16 cellular contexts compared by ENCODE assay signal in genomic region chr10:6170638-6171037, GRCh38. TPM values are rescaled to one million over a fixed set of nuclear protein-coding genes. Genes with fewer than 3 reads are reported as not detected.
DNase-seq lines count a peak whose midpoint lies in the region; ATAC-seq, FAIRE-seq and TF ChIP-seq lines count a peak whose summit lies in the region.
"Had no signal": no experiment of that assay in that cellular context is flagged by ENCODE, and none has a peak within 500 bp of the region (broad histone marks: within the 10 kb centered on the region; RNA-seq: fewer than 3 reads in every experiment).

No MANE protein-coding gene starts in this region.

- no peaks in the 10 kb centered on the region for H3K27me3 Mint-ChIP-seq in T-helper 17 cell
- H3K27me3 Mint-ChIP-seq: type B pancreatic cell had no signal

- TF ChIP-seq CTCF in cardiac muscle cell (IDR thresholded peaks at IDR 0.05; ENCODE audit: low read depth, low read length) (no peak), endothelial cell of umbilical vein (IDR thresholded peaks at IDR 0.05; ENCODE audit: extremely low read depth in 1 of 2, insufficient read depth in 1 of 2, low read depth in 1 of 2, low read length in 2 of 2) (no peak), smooth muscle cell (IDR thresholded peaks at IDR 0.05; ENCODE audit: borderline replicate concordance, insufficient read depth, poor library complexity, severe bottlenecking) (no peak), esophagus muscularis mucosa (IDR thresholded peaks at IDR 0.05) (no peak)

- no peaks in the 10 kb centered on the region for H3K9me3 ChIP-seq in cardiac muscle cell (ENCODE audit: low read depth)
- no peaks in the 10 kb centered on the region for H3K9me3 ChIP-seq in T-helper 17 cell (ENCODE audit: control insufficient read depth, low read length, poor library complexity, severe bottlenecking)
- no peaks in the 10 kb centered on the region for H3K9me3 ChIP-seq in endothelial cell of umbilical vein (replicated peaks; ENCODE audit: control insufficient read depth, insufficient read depth, low read length)
- H3K9me3 ChIP-seq in smooth muscle cell (replicated peaks; ENCODE audit: low read depth), result no peaks in the 10 kb centered on the region
- no peaks in the 10 kb centered on the region for H3K9me3 ChIP-seq in esophagus muscularis mucosa
- H3K9me3 ChIP-seq: adrenal gland, SJSA1 had no signal

- H3K4me1 Mint-ChIP-seq in T-helper 17 cell, result peaks cover 74% of the 10 kb centered on the region

- H3K36me3 Mint-ChIP-seq in T-helper 17 cell (ENCODE audit: low read depth), result peaks cover 2% of the 10 kb centered on the region

- H3F3A ChIP-seq in smooth muscle cell (ENCODE audit: low read depth), result peaks cover 14% of the 10 kb centered on the region

- no peaks in the 10 kb centered on the region for H3K27me3 ChIP-seq in cardiac muscle cell
- no peaks in the 10 kb centered on the region for H3K27me3 ChIP-seq in endothelial cell of umbilical vein (ENCODE audit: control insufficient read depth in 2 of 2, insufficient read depth in 2 of 2, low read length in 2 of 2)
- H3K27me3 ChIP-seq in smooth muscle cell (ENCODE audit: low read depth), result no peaks in the 10 kb centered on the region
- no peaks in the 10 kb centered on the region for H3K27me3 ChIP-seq in esophagus muscularis mucosa
- H3K27me3 ChIP-seq: adrenal gland, SJSA1 had no signal

- H3K36me3 ChIP-seq in cardiac muscle cell (no peaks in the 10 kb centered on the region), endothelial cell of umbilical vein (ENCODE audit: control insufficient read depth in 2 of 2, extremely low read depth in 1 of 2, insufficient read depth in 2 of 2, low read length in 2 of 2) (no peaks in the 10 kb centered on the region), smooth muscle cell (ENCODE audit: low read depth) (no peaks in the 10 kb centered on the region), esophagus muscularis mucosa (peaks cover 0 to 14% (median 7%) of the 10 kb centered on the region in 4 donors)

- H4K20me1 ChIP-seq in endothelial cell of umbilical vein (replicated peaks; ENCODE audit: control insufficient read depth, extremely low read depth, insufficient read depth, low read length) (no peaks in the 10 kb centered on the region), smooth muscle cell (ENCODE audit: low read depth) (peaks cover 33% of the 10 kb centered on the region)

- H3K4me1 ChIP-seq in cardiac muscle cell (ENCODE audit: low read depth), result peaks cover 25% of the 10 kb centered on the region
- peaks cover 37% of the 10 kb centered on the region for H3K4me1 ChIP-seq in endothelial cell of umbilical vein (ENCODE audit: control insufficient read depth, extremely low read depth, insufficient read depth, low read length)
- peaks cover 25% of the 10 kb centered on the region for H3K4me1 ChIP-seq in smooth muscle cell (ENCODE audit: low read depth)
- H3K4me1 ChIP-seq in esophagus muscularis mucosa, result peaks cover 64 to 99% (median 79%) of the 10 kb centered on the region in 4 donors

- peak; percentile 84 for FAIRE-seq in endothelial cell of umbilical vein (lab: Jason Lieb, UNC)
- FAIRE-seq: colon, TTC549 had no signal

- WGBS in smooth muscle cell (ENCODE audit: low lambda C conversion rate), result 41% methylated on average over 2 of the region's 2 CpGs
- WGBS in esophagus muscularis mucosa, result 53% methylated on average over 2 of the region's 2 CpGs

- H3K27ac Mint-ChIP-seq in T-helper 17 cell, result peak overlapping the region; percentile 97
- H3K27ac Mint-ChIP-seq: type B pancreatic cell had no signal

- no peak overlapping the region for H3K9ac ChIP-seq in endothelial cell of umbilical vein (replicated peaks; ENCODE audit: extremely low read depth, insufficient read depth, low read length)
- H3K9ac ChIP-seq in smooth muscle cell (ENCODE audit: low read depth), result no peak overlapping the region

- CTCF ChIA-PET in endothelial cell of umbilical vein (lab: Charles Lee), result interaction anchor here (0.7 to 2.3 kb wide), 3 partner anchors 32 to 231 kb away, joined by 3 to 21 read pairs (median 16); partner anchors contain the start of gene PFKFB3

- no peaks in the 10 kb centered on the region for H3K9me1 ChIP-seq in endothelial cell of umbilical vein (replicated peaks; ENCODE audit: control insufficient read depth, extremely low read depth, insufficient read depth, low read length)

- H3K27ac ChIP-seq in cardiac muscle cell (peak overlapping the region; percentile 34), endothelial cell of umbilical vein (ENCODE audit: insufficient read depth, low read depth, low read length) (peak overlapping the region; percentile 65), smooth muscle cell (ENCODE audit: low read depth) (peak overlapping the region; percentile 55), esophagus muscularis mucosa (replicated peaks in 1 of 4) (peak overlapping the region in 2 of 4 donors; percentile 31 to 40)
- H3K27ac ChIP-seq: SJSA1 had no signal

- H3K4me3 ChIP-seq in cardiac muscle cell (no peak overlapping the region), endothelial cell of umbilical vein (replicated peaks in 1 of 3; ENCODE audit: insufficient read depth in 1 of 3, low read depth in 1 of 3, low read length in 3 of 3) (no peak overlapping the region), smooth muscle cell (no peak overlapping the region), esophagus muscularis mucosa (no peak overlapping the region)
- H3K4me3 ChIP-seq: adrenal gland, SJSA1 had no signal

- H3K4me2 ChIP-seq in endothelial cell of umbilical vein (ENCODE audit: insufficient read depth, low read length) (peak overlapping the region; percentile 26), smooth muscle cell (peak overlapping the region; percentile 67)

- no TSS peak for BruUV-seq in endothelial cell of umbilical vein (replicated peaks; lab: Mats Ljungman, UMichigan)

- H2AFZ ChIP-seq in endothelial cell of umbilical vein (ENCODE audit: low read depth, low read length), result no peak overlapping the region
- no peak overlapping the region for H2AFZ ChIP-seq in smooth muscle cell (ENCODE audit: low read depth)

- POLR2A ChIA-PET in endothelial cell of umbilical vein (lab: Charles Lee), result interaction anchor here (0.6 to 2.3 kb wide), 3 partner anchors 12 to 32 kb away, joined by 3 to 16 read pairs (median 3); partner anchors contain the start of gene PFKFB3

- TF ChIP-seq EP300 in esophagus muscularis mucosa (IDR thresholded peaks at IDR 0.05), result no peak

- ATAC-seq in Right ventricle myocardium inferior, result no peak
- no peak for ATAC-seq in T-helper 17 cell
- no peak for ATAC-seq in GM19351 (IDR thresholded peaks at IDR 0.05; ENCODE audit: unreplicated experiment)

- TF ChIP-seq POLR2A in endothelial cell of umbilical vein (IDR thresholded peaks at IDR 0.05; ENCODE audit: low read depth, low read length) (peak; percentile 69), esophagus muscularis mucosa (IDR thresholded peaks at IDR 0.05; ENCODE audit: low read depth) (no peak)

- H3K79me2 ChIP-seq in endothelial cell of umbilical vein (ENCODE audit: control insufficient read depth, insufficient read depth, low read length), result peaks cover 72% of the 10 kb centered on the region
- H3K79me2 ChIP-seq in smooth muscle cell (ENCODE audit: low read depth), result peaks cover 94% of the 10 kb centered on the region

- intact Hi-C loops in Right ventricle myocardium inferior (cut with DNase I), result no loop called here
- intact Hi-C loops in endothelial cell of umbilical vein (cut with micrococcal nuclease), result loop anchor here (1.0 kb wide), 2 partner anchors 13 to 18 kb away; no protein-coding TSS in a partner anchor
- intact Hi-C loops in esophagus muscularis mucosa (cut with DNase I), result no loop called here

- dilution Hi-C loops in endothelial cell of umbilical vein (cut with MboI; ENCODE audit: extremely low pct_ligation_motif_present, low sequenced_read_pairs), result no loop called here

- DNase-seq in cardiac muscle cell (ENCODE audit: low read depth in 1 of 2, low spot score in 1 of 2) (no peak), Right ventricle myocardium inferior (ENCODE audit: missing footprints) (no peak), T-helper 17 cell (no peak), endothelial cell of umbilical vein (ENCODE audit: low read depth, low spot score) (peak; percentile 58), smooth muscle cell (lab: John Stamatoyannopoulos, UW; ENCODE audit: unreplicated experiment) (no peak), NCI-H345 treated with DMSO at 0.1 percent for 48 hours (lab: John Stamatoyannopoulos, UW; ENCODE audit: unreplicated experiment) (no peak), esophagus muscularis mucosa (ENCODE audit: extremely low spot score) (no peak)
- DNase-seq: adrenal gland; DND-41; NK-92 treated with Interleukin-12 subunit alpha and Interleukin-12 subunit beta, amount 100 ng/mL, for 24 hours; stimulated activated CD4-positive, alpha-beta T cell treated with anti-CD3 and anti-CD28 coated beads, Interleukin-15, amount 100 ng/mL, for 24 hours had no signal

- H3K4me3 Mint-ChIP-seq in T-helper 17 cell, result peak overlapping the region; percentile 12
- H3K4me3 Mint-ChIP-seq: type B pancreatic cell had no signal

TF ChIP-seq in endothelial cell of umbilical vein, 7 proteins besides CTCF, POLR2A, EP300 and RAD21 (continues in another document):
- TF ChIP-seq, protein P1, sequence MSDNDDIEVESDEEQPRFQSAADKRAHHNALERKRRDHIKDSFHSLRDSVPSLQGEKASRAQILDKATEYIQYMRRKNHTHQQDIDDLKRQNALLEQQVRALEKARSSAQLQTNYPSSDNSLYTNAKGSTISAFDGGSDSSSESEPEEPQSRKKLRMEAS (IDR thresholded peaks at IDR 0.05; ENCODE audit: insufficient read depth, insufficient read length), result no peak
- TF ChIP-seq POLR2AphosphoS5 (IDR thresholded peaks at IDR 0.05; ENCODE audit: insufficient read depth, low read depth, low read length) (peak; percentile 81), GATA2 (IDR thresholded peaks at IDR 0.05; ENCODE audit: insufficient read depth, insufficient read length, low read depth, low read length) (peak; percentile 51), EZH2 (IDR thresholded peaks at IDR 0.05; ENCODE audit: borderline replicate concordance, low read depth, low read length, severe bottlenecking) (no peak), FOS (IDR thresholded peaks at IDR 0.05; ENCODE audit: borderline replicate concordance, insufficient read depth, low read length) (peak; percentile 77)

RNA-seq across cellular contexts. Expression of gene PFKFB3, which starts 32.1 kb away (rescaled TPM):
- total RNA-seq in cardiac muscle cell (47.6 and 55.8 TPM in 2 replicates), Right ventricle myocardium inferior (28.1 TPM), T-helper 17 cell (100 to 1,000 TPM in 1 of 2 donors, 10 to 100 TPM in 1; 93.3 to 146 TPM), endothelial cell of umbilical vein (33.7 and 35.6 TPM in 2 replicates), smooth muscle cell (45.7 and 61.3 TPM in 2 replicates), esophagus muscularis mucosa (10 to 100 TPM; 22.4 to 49.1 (median 37.9) TPM)
- polyA plus RNA-seq in cardiac muscle cell (37.1 and 47.6 TPM in 2 replicates), endothelial cell of umbilical vein (15.8 and 17.2 TPM in 2 replicates), smooth muscle cell (68.3 and 73.4 TPM in 2 replicates)
- 18.2 and 20.0 TPM in 2 replicates for polyA plus RNA-seq in endothelial cell of umbilical vein (2011; cell fraction: cytosol; rRNA removed)
- polyA plus RNA-seq in endothelial cell of umbilical vein (2011; cell fraction: nucleus; rRNA removed), result 42.0 and 46.8 TPM in 2 replicates
- 44.1 and 44.3 TPM in 2 replicates for polyA plus RNA-seq in endothelial cell of umbilical vein (2012)
- polyA minus RNA-seq in endothelial cell of umbilical vein, result 17.7 and 20.3 TPM in 2 replicates
- 5.9 TPM for polyA minus RNA-seq in endothelial cell of umbilical vein (2011; cell fraction: cytosol; rRNA and poly(A)+ RNA removed)
- 14.9 and 17.9 TPM in 2 replicates for polyA minus RNA-seq in endothelial cell of umbilical vein (2011; cell fraction: nucleus; rRNA and poly(A)+ RNA removed)
